8 cellular contexts compared by ENCODE assay signal in the genomic region with DNA sequence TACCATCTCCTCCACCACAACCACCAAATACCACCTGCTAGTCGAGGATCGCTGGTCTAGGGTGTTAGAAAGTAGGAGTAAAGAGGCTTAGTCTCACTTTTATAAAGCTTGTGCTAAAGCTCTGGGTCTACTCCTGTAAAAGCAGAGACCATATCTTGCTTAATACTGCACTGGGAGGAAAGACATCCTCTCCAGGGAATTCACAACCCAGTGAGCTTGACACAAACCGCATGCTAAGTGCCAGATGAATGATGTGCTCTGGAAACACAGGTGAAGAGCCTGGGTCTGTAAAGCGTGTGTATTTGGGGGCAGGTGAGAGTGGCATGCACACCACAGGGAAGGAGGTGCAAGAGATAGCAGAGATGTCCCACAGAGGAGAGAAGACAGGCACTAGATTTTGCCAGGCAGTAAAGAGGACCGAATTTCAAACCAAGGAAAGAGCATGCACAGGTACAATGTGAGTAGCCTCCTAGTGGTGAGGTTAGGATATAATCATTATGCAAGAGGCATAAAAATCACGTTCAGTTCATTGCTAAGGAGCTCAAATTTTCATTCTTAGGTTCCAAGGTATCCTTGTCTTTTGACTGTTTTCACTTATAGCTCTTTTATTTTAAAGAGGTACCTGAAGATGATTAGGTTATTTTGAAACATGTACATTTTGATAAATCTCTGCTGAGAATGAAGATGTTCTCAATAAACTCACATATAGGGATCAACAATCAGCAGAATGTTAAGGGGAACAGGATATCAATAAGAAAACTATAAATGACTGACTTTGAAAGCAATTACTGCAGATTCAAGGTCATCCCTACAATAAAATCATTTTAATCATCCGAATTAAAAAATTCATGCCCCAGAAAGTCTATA. TPM values are rescaled to one million over a fixed set of nuclear protein-coding genes. Genes with fewer than 3 reads are reported as not detected.
DNase-seq lines count a peak whose midpoint lies in the region; ATAC-seq, FAIRE-seq and TF ChIP-seq lines count a peak whose summit lies in the region.

No MANE protein-coding gene starts in this region.

- in situ Hi-C loops in K562 (cut with MboI): no loop called here

- no peak overlapping the region for H3K27ac ChIP-seq in K562 (ENCODE audit: extremely low read depth, low read depth, low read length)
- H3K27ac ChIP-seq in left lung: no peak overlapping the region

- H3K4me1 ChIP-seq in BE2C: peaks cover 7% of the 10 kb centered on the region
- H3K4me1 ChIP-seq in K562 (replicated peaks in 1 of 2; ENCODE audit: control insufficient read depth in 2 of 2, insufficient read depth in 2 of 2, low read length in 2 of 2): no peaks in the 10 kb centered on the region
- H3K4me1 ChIP-seq in left lung: peaks cover 0 to 45% of the 10 kb centered on the region in 2 donors

- no peaks in the 10 kb centered on the region for H3K36me3 ChIP-seq in BE2C
- peaks cover 54% of the 10 kb centered on the region for H3K36me3 ChIP-seq in K562 (ENCODE audit: control insufficient read depth, insufficient read depth, low read length)
- peaks cover 0 to 3% of the 10 kb centered on the region in 2 donors for H3K36me3 ChIP-seq in left lung

- intact Hi-C loops in K562 (cut with micrococcal nuclease) (no loop called here), left lung (cut with DNase I) (loop anchor here in 1 of 2 donors (10.0 kb wide), 1 partner anchor 59 kb away; no protein-coding TSS in a partner anchor)

- FAIRE-seq in GM18507 (lab: Jason Lieb, UNC) (peak; percentile 71), K562 (lab: Jason Lieb, UNC) (peak; percentile 51)

- TF ChIP-seq CTCF in BE2C (IDR thresholded peaks at IDR 0.05; ENCODE audit: low read depth, low read length) (peak; percentile 77), K562 (IDR thresholded peaks at IDR 0.05 in 2 of 3, conservative IDR thresholded peaks at IDR 0.05 in 1 of 3; ENCODE audit: insufficient read depth in 2 of 3, low read depth in 1 of 3, low read length in 3 of 3) (peak; percentile 33 to 61 (median 54); a peak in 4 of 6 replicates), left lung (IDR thresholded peaks at IDR 0.05) (peak in 1 of 2 donors; percentile 43)

- no peak overlapping the region for H2AFZ ChIP-seq in K562 (ENCODE audit: low read depth, low read length)

- peaks cover 18% of the 10 kb centered on the region; the same call in 1 of the 3 replicates for H3K79me2 ChIP-seq in K562 (ENCODE audit: control insufficient read depth, insufficient read depth, low read length)

- no peaks in the 10 kb centered on the region for H3K9me3 ChIP-seq in BE2C
- H3K9me3 ChIP-seq in K562 (replicated peaks; ENCODE audit: control insufficient read depth, insufficient read depth, low read depth, low read length): no peaks in the 10 kb centered on the region
- H3K9me3 ChIP-seq in left lung: no peaks in the 10 kb centered on the region

- H4K20me1 ChIP-seq in K562 (replicated peaks; ENCODE audit: control insufficient read depth, insufficient read depth, low read length): 0 out of 2 replicates have a peak, but pooled peaks cover 4% of the 10 kb centered on the region

- H3K4me2 ChIP-seq in K562 (ENCODE audit: insufficient read depth, low read length): no peak overlapping the region

- ATAC-seq in HG02852 (IDR thresholded peaks at IDR 0.05; ENCODE audit: unreplicated experiment) (peak; percentile 85), K562 (peak; percentile 85), left lung (peak; percentile 78)

- H3K9ac ChIP-seq in K562 (ENCODE audit: insufficient read depth in 1 of 2, low read depth in 2 of 2, low read length in 2 of 2): no peak overlapping the region

- H3K4me3 ChIP-seq in BE2C (ENCODE audit: low read depth, low read length) (no peak overlapping the region), K562 (no peak overlapping the region), left lung (no peak overlapping the region)

- TF ChIP-seq EP300 in K562 (IDR thresholded peaks at IDR 0.05; ENCODE audit: low read length): no peak

- H3K9me1 ChIP-seq in K562 (ENCODE audit: control insufficient read depth, insufficient read depth, low read length): no peaks in the 10 kb centered on the region

- CTCF ChIA-PET in K562 (lab: Yijun Ruan, JAX; ENCODE audit: low intra/inter-chr PET ratio): no interaction called here

- POLR2A ChIA-PET in K562 (lab: Yijun Ruan, JAX): interaction anchor here (0.6 to 1.3 kb wide), 4 partner anchors 8 to 20 kb away, joined by 3 to 5 read pairs (median 4); no protein-coding TSS in a partner anchor

- no peaks in the 10 kb centered on the region for H3K27me3 ChIP-seq in BE2C
- H3K27me3 ChIP-seq in K562 (ENCODE audit: control insufficient read depth in 2 of 2, insufficient read depth in 2 of 2, low read length in 2 of 2): no peaks in the 10 kb centered on the region
- H3K27me3 ChIP-seq in left lung: no peaks in the 10 kb centered on the region

- DNase-seq in BE2C: no peak
- DNase-seq in GM18507 (ENCODE audit: extremely low spot score, insufficient read length, low read depth): no peak
- peak; percentile 36 for DNase-seq in NCI-H2029 (lab: John Stamatoyannopoulos, UW)
- DNase-seq in K562 (ENCODE audit: extremely low read depth in 1 of 4, low spot score in 3 of 4): peak; percentile 25 to 41 (median 26)
- DNase-seq in left lung: no peak
- no peak for DNase-seq in SHP77 treated with DMSO at 0.1 percent for 48 hours (lab: John Stamatoyannopoulos, UW)
- no peak for DNase-seq in activated T-cell treated with anti-CD3 and anti-CD28 coated beads, Interleukin-2, amount 50 U/mL, for 1 hour

- BruUV-seq in K562 (replicated peaks; lab: Mats Ljungman, UMichigan): no TSS peak

- TF ChIP-seq POLR2A in K562 (conservative IDR thresholded peaks at IDR 0.05): no peak

- TF ChIP-seq RAD21 in K562 (CRISPR knock-in tag; conservative IDR thresholded peaks at IDR 0.05 in 1 of 2, IDR thresholded peaks at IDR 0.05 in 1 of 2): no peak

- WGBS in K562 (ENCODE audit: insufficient coverage, low coverage, missing lambda C conversion rate): 80% methylated on average over 7 of the region's 7 CpGs

TF ChIP-seq in K562, 482 proteins besides CTCF, POLR2A, EP300 and RAD21:
- TF ChIP-seq ZBED1 (IDR thresholded peaks at IDR 0.05) (no peak), CEBPG (CRISPR knock-in tag; IDR thresholded peaks at IDR 0.05) (no peak), CEBPG (tag; conservative IDR thresholded peaks at IDR 0.05 in 1 of 2, IDR thresholded peaks at IDR 0.05 in 1 of 2) (peak in 1 of 2 experiments; percentile 75; a peak in 2 of 4 replicates), CEBPB (tag; IDR thresholded peaks at IDR 0.05) (peak; percentile 80)

RNA-seq across cellular contexts. Expression of a gene that starts 20.7 kb away (rescaled TPM):
- polyA plus RNA-seq in BE2C (2012; ENCODE audit: insufficient read depth, insufficient read length, low read depth): 18.3 TPM
- 55.5 and 117 TPM in 2 replicates for total RNA-seq in K562 (2011; cell fraction: chromatin; rRNA removed; ENCODE audit: low replicate concordance)
- 30.7 and 36.2 TPM in 2 replicates for total RNA-seq in K562 (2011; cell fraction: nucleolus; rRNA removed)
- 54.6 and 84.4 TPM in 2 replicates for total RNA-seq in K562 (2011; cell fraction: nucleoplasm; rRNA removed)
- total RNA-seq in K562 (2014; rRNA removed): 10.2 and 10.3 TPM in 2 replicates
- total RNA-seq in K562 (2014; rRNA removed; fragmentation: Illumina TruSeq; extraction: Trizol): 28.6 and 28.7 TPM in 2 replicates
- total RNA-seq in K562 (2015; rRNA removed; fragmentation: Illumina TruSeq; extraction: Trizol): 19.9 and 22.7 TPM in 2 replicates
- 20.9 and 27.6 TPM in 2 replicates for total RNA-seq in K562 (2021)
- 35.0 and 36.7 TPM in 2 replicates for polyA plus RNA-seq in K562 (2011; rRNA removed)
- 9.9 and 17.5 TPM in 2 replicates for polyA plus RNA-seq in K562 (2011; cell fraction: cytosol; rRNA removed)
- polyA plus RNA-seq in K562 (2011; cell fraction: nucleus; rRNA removed): 34.8 and 53.3 TPM in 2 replicates
- 9.3 and 24.5 TPM in 2 replicates for polyA plus RNA-seq in K562 (2012)
- polyA plus RNA-seq in K562 (2014; fragmentation: Illumina TruSeq; extraction: Trizol): 18.5 and 20.7 TPM in 2 replicates
- 1 to 10 TPM; 1.6 to 2.7 TPM for polyA plus RNA-seq in K562 (2014; fragmentation: Nextera tagmentation; extraction: Ambion mirVana)
- 15.2 and 16.6 TPM in 2 replicates for polyA plus RNA-seq in K562 (2014; rRNA removed)
- polyA minus RNA-seq in K562 (2011; rRNA and poly(A)+ RNA removed): 47.2 and 58.1 TPM in 2 replicates
- 11.8 and 18.6 TPM in 2 replicates for polyA minus RNA-seq in K562 (2011; cell fraction: cytosol; rRNA and poly(A)+ RNA removed)
- polyA minus RNA-seq in K562 (2011; cell fraction: nucleus; rRNA and poly(A)+ RNA removed): 31.8 and 78.0 TPM in 2 replicates
- 10 to 100 TPM; 42.9 to 60.4 TPM for total RNA-seq in left lung

Comparison
In these comparisons a context has a peak if more than half of its experiments do, and no peak if none do; other contexts are left out.
1. DNase-seq: peak in NCI-H2029 (single experiment) and K562 (4 of 4); none in BE2C (single experiment), GM18507 (single experiment), left lung (0 of 2), SHP77 treated with DMSO at 0.1 percent for 48 hours (single experiment) and activated T-cell treated with anti-CD3 and anti-CD28 coated beads, Interleukin-2, amount 50 U/mL, for 1 hour (single experiment).
2. Peak in every context shown above with its lines, with median percentiles within 50 percentile points of each other: ATAC-seq.